Comparison of ENCODE assay signal across 20 cellular contexts in the genomic region with DNA sequence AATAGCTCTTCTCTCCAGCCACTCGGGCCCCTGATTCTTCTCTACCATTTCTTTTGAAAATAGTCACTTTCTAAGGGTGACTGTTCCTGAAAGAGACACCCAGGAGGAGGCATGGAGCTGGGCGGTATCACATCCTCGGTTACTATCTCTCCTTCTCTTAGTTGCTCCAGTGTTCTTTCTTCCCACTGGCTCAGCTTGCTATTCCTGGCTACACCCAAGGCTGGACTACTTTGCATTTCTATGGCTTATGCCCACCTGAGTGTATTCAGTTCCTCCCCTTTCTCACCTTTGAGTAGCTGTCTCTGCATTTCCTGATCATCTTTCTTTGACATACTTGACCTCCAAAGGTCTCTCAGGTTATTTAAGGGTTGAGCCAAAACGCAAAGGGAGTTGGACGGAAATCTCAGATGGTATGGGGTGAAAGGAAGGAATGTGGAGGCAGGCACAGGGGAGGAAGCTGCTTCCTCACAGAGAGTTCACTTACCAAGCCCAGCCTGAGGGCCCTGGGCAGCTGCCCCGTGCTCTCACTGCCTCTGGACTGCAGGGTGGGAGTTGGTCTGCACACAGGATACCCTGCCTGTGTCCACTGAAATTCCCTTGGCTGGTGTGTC.
DNase-seq lines count a peak whose midpoint lies in the region; ATAC-seq and TF ChIP-seq lines count a peak whose summit lies in the region.
"Had no signal": no experiment of that assay in that cellular context is flagged by ENCODE, and none has a peak within 500 bp of the region (broad histone marks: within the 10 kb centered on the region; RNA-seq: fewer than 3 reads in every experiment).

No MANE protein-coding gene starts in this region.

- H3K4me2 ChIP-seq in neuronal stem cell (ENCODE audit: insufficient read depth, low read length, poor library complexity, severe bottlenecking): no peak overlapping the region
- H3K4me2 ChIP-seq in mammary epithelial cell (ENCODE audit: insufficient read depth, low read depth, low read length): no peak overlapping the region
- H3K4me2 ChIP-seq: A549 had no signal

- ATAC-seq in Panc1 (no peak), HG03095 (IDR thresholded peaks at IDR 0.05; ENCODE audit: unreplicated experiment) (no peak)
- ATAC-seq: A549, HCT116 had no signal

- H3K9ac ChIP-seq in ES-I3 (ENCODE audit: low read depth, low read length) (peak overlapping the region; percentile 26; the same call in 1 of the 2 replicates), iPS-15b (ENCODE audit: low read depth, low read length) (no peak overlapping the region), neuronal stem cell (ENCODE audit: low read depth, low read length, poor library complexity) (no peak overlapping the region), mammary epithelial cell (ENCODE audit: insufficient read depth, low read length) (no peak overlapping the region)

- H3K18ac ChIP-seq in neuronal stem cell (ENCODE audit: low read length): peak overlapping the region; percentile 83

- no peak overlapping the region for H4K91ac ChIP-seq in neuronal stem cell (ENCODE audit: low read depth, low read length, poor library complexity)

- H2BK15ac ChIP-seq in neuronal stem cell (ENCODE audit: low read length): no peak overlapping the region

- H3K4me1 ChIP-seq in ES-I3 (ENCODE audit: insufficient read depth, low read length) (peaks cover 33% of the 10 kb centered on the region), Panc1 (ENCODE audit: control insufficient read depth, insufficient read depth, low read length) (peaks cover 10% of the 10 kb centered on the region; the same call in 1 of the 2 replicates), iPS-15b (ENCODE audit: control insufficient read depth, insufficient read depth, low read length) (peaks cover 27% of the 10 kb centered on the region), neuronal stem cell (ENCODE audit: control insufficient read depth in 2 of 2, insufficient read depth in 1 of 2, low read depth in 1 of 2, low read length in 2 of 2) (peaks cover 23 to 30% of the 10 kb centered on the region in 2 donors), mammary epithelial cell (ENCODE audit: insufficient read depth, low read length) (peaks cover 12% of the 10 kb centered on the region)
- H3K4me1 ChIP-seq: A549 had no signal

- H3K79me1 ChIP-seq in neuronal stem cell (ENCODE audit: low read depth, low read length): no peaks in the 10 kb centered on the region

- TF ChIP-seq CTCF in Panc1 (IDR thresholded peaks at IDR 0.05): no peak
- TF ChIP-seq CTCF in mammary epithelial cell (conservative IDR thresholded peaks at IDR 0.05 in 1 of 2, IDR thresholded peaks at IDR 0.05 in 1 of 2; ENCODE audit: extremely low read depth in 1 of 2, insufficient read depth in 1 of 2, low read depth in 1 of 2, low read length in 2 of 2): no peak

- peaks cover 5% of the 10 kb centered on the region; the same call in 1 of the 2 replicates for H3K9me3 ChIP-seq in ES-I3 (ENCODE audit: control insufficient read depth, insufficient read depth, low read length)
- H3K9me3 ChIP-seq in Panc1 (ENCODE audit: control insufficient read depth, insufficient read depth, low read depth, low read length): no peaks in the 10 kb centered on the region
- no peaks in the 10 kb centered on the region for H3K9me3 ChIP-seq in iPS-15b (ENCODE audit: control insufficient read depth, insufficient read depth, low read length)
- no peaks in the 10 kb centered on the region for H3K9me3 ChIP-seq in neuronal stem cell (replicated peaks in 1 of 2; ENCODE audit: control insufficient read depth in 2 of 2, insufficient read depth in 1 of 2, low read depth in 1 of 2, low read length in 2 of 2)
- no peaks in the 10 kb centered on the region for H3K9me3 ChIP-seq in mammary epithelial cell (replicated peaks; ENCODE audit: insufficient read depth, low read length)
- H3K9me3 ChIP-seq: A549 had no signal

- no peak overlapping the region for H4K8ac ChIP-seq in neuronal stem cell (ENCODE audit: low read depth, low read length)

- H3K36me3 ChIP-seq in ES-I3 (ENCODE audit: insufficient read depth, low read length) (no peaks in the 10 kb centered on the region), Panc1 (ENCODE audit: control insufficient read depth, insufficient read depth, low read length) (no peaks in the 10 kb centered on the region), iPS-15b (ENCODE audit: control insufficient read depth, insufficient read depth, low read length) (no peaks in the 10 kb centered on the region), neuronal stem cell (replicated peaks in 1 of 2; ENCODE audit: control insufficient read depth in 2 of 2, insufficient read depth in 2 of 2, low read length in 2 of 2) (no peaks in the 10 kb centered on the region), mammary epithelial cell (ENCODE audit: insufficient read depth, low read length) (no peaks in the 10 kb centered on the region)

- no peak overlapping the region for H3K14ac ChIP-seq in neuronal stem cell (ENCODE audit: low read length)

- POLR2A ChIA-PET in Panc1 (lab: Charles Lee): no interaction called here

- no peak overlapping the region for H2AFZ ChIP-seq in neuronal stem cell (ENCODE audit: low read length)
- no peak overlapping the region for H2AFZ ChIP-seq in mammary epithelial cell (ENCODE audit: low read depth, low read length)

- H3K27me3 ChIP-seq in Panc1 (ENCODE audit: control insufficient read depth, insufficient read depth, low read length): no peaks in the 10 kb centered on the region
- no peaks in the 10 kb centered on the region for H3K27me3 ChIP-seq in iPS-15b (ENCODE audit: control insufficient read depth, insufficient read depth, low read length)
- H3K27me3 ChIP-seq in neuronal stem cell (ENCODE audit: control insufficient read depth in 3 of 3, insufficient read depth in 3 of 3, low read depth in 1 of 3, low read length in 3 of 3): no peaks in the 10 kb centered on the region
- H3K27me3 ChIP-seq in mammary epithelial cell (ENCODE audit: insufficient read depth, low read length): no peaks in the 10 kb centered on the region

- no peak for DNase-seq in Panc1 (ENCODE audit: low read depth, low spot score)
- DNase-seq in neuronal stem cell (ENCODE audit: low spot score): no peak
- no peak for DNase-seq in mammary epithelial cell
- DNase-seq in T-helper 2 cell: no peak
- DNase-seq: CD8-positive, alpha-beta memory T cell; KG1; MV-4-11; NCI-H187; NCI-H2107; NCI-H226; NCI-H524; NCI-H82; OCI-M1; SHP77 had no signal

- H4K20me1 ChIP-seq in mammary epithelial cell (ENCODE audit: insufficient read depth, low read length): no peaks in the 10 kb centered on the region

- H3K4ac ChIP-seq in neuronal stem cell (ENCODE audit: low read length): peak overlapping the region; percentile 66

- H2BK5ac ChIP-seq in neuronal stem cell (ENCODE audit: low read length): no peak overlapping the region

- CTCF ChIA-PET in Panc1 (lab: Charles Lee): no interaction called here
- CTCF ChIA-PET in mammary epithelial cell (lab: Charles Lee; ENCODE audit: low non-redundant PET): no interaction called here

- peak overlapping the region; percentile 19 for H2BK12ac ChIP-seq in neuronal stem cell (ENCODE audit: low read length)

- no TSS peak for BruUV-seq in Panc1 (replicated peaks; lab: Mats Ljungman, UMichigan)
- BruUV-seq in mammary epithelial cell (replicated peaks; lab: Mats Ljungman, UMichigan): no TSS peak

- H3K27ac ChIP-seq in Panc1 (ENCODE audit: low read length) (0 out of 2 replicates have a peak overlapping the region, but pooled peaks have one; percentile 29), neuronal stem cell (replicated peaks; ENCODE audit: low read length) (peak overlapping the region; percentile 74), mammary epithelial cell (ENCODE audit: insufficient read depth, low read depth, low read length) (no peak overlapping the region)
- H3K27ac ChIP-seq: A549, SK-N-MC had no signal

- in situ Hi-C loops in Panc1 (cut with HindIII; ENCODE audit: low pct_unique_long_range_greater_than_20kb, low sequenced_read_pairs): no loop called here
- in situ Hi-C loops in mammary epithelial cell (cut with MboI; ENCODE audit: low sequenced_read_pairs in 2 of 2): no loop called here

- H3K23ac ChIP-seq in neuronal stem cell (ENCODE audit: low read depth, low read length, poor library complexity): no peak overlapping the region

- no peaks in the 10 kb centered on the region for H3K79me2 ChIP-seq in mammary epithelial cell (ENCODE audit: insufficient read depth, low read length)

- H2AK5ac ChIP-seq in neuronal stem cell (ENCODE audit: low read depth, low read length): no peak overlapping the region

- WGBS in neuronal stem cell (ENCODE audit: extremely low coverage in 2 of 2, insufficient read length in 2 of 2, insufficient replicate concordance in 1 of 2), 2 donors: no CpG with 5 or more reads among the region's 6 CpGs
- WGBS in mammary epithelial cell (ENCODE audit: low coverage, missing lambda C conversion rate): 74% methylated on average over 6 of the region's 6 CpGs

- no peak overlapping the region for H2BK120ac ChIP-seq in neuronal stem cell (ENCODE audit: low read depth, low read length)

- dilution Hi-C loops in mammary epithelial cell (cut with HindIII; ENCODE audit: low sequenced_read_pairs): no loop called here

- no peak overlapping the region for H3K4me3 ChIP-seq in Panc1 (ENCODE audit: low read depth in 2 of 2, low read length in 2 of 2)
- H3K4me3 ChIP-seq in iPS-15b (ENCODE audit: low read depth, low read length): peak overlapping the region; percentile 20
- H3K4me3 ChIP-seq in neuronal stem cell (ENCODE audit: low read length in 2 of 2): no peak overlapping the region
- no peak overlapping the region for H3K4me3 ChIP-seq in mammary epithelial cell (replicated peaks in 1 of 3; ENCODE audit: insufficient read depth in 1 of 3, low read depth in 2 of 3, low read length in 3 of 3)
- H3K4me3 ChIP-seq: A549, SK-N-MC had no signal

- intact Hi-C loops in Panc1 (cut with micrococcal nuclease; ENCODE audit: unreplicated experiment): no loop called here
- intact Hi-C loops in mammary epithelial cell (cut with micrococcal nuclease): no loop called here
